In genomic region chr10:118499186-118499585, GRCh38 we compare ENCODE assay signal across 7 cellular contexts.
"Had no signal": no experiment of that assay in that cellular context is flagged by ENCODE, and none has a peak within 500 bp of the region (broad histone marks: within the 10 kb centered on the region; RNA-seq: fewer than 3 reads in every experiment).

No MANE protein-coding gene starts in this region.

- H3K9me3 Mint-ChIP-seq: HFFc6 had no signal

- H3K27ac ChIP-seq: HL-60 had no signal

- DNase-seq: GOT3, H7, HFFc6 had no signal

- H3K36me3 ChIP-seq: HAP-1 had no signal

- H3K27ac Mint-ChIP-seq: HFFc6, IgD-negative memory B cell had no signal

- H3K36me3 Mint-ChIP-seq: IgD-negative memory B cell had no signal

- H3K9me3 ChIP-seq: HAP-1 had no signal

- H3K4me1 Mint-ChIP-seq: IgD-negative memory B cell had no signal

- H3K4me3 ChIP-seq: HAP-1 had no signal

- ATAC-seq: HepG2 had no signal

- H3K4me1 ChIP-seq: HAP-1 had no signal

- H3K4me3 Mint-ChIP-seq: HFFc6 had no signal
